4 cellular contexts compared by ENCODE assay signal in genomic region chrX:626047-626446, GRCh38. TPM values are rescaled to one million over a fixed set of nuclear protein-coding genes. Genes with fewer than 3 reads are reported as not detected.
"Had no signal": no experiment of that assay in that cellular context is flagged by ENCODE, and none has a peak within 500 bp of the region (broad histone marks: within the 10 kb centered on the region; RNA-seq: fewer than 3 reads in every experiment).

No MANE protein-coding gene starts in this region.

RNA-seq across cellular contexts. Expression of gene SHOX, which starts 4.5 kb away (rescaled TPM):
- total RNA-seq: H7, HepG2, HT1080 had no signal
- polyA plus RNA-seq: HepG2, IgD-negative memory B cell had no signal
